In the genomic region with DNA sequence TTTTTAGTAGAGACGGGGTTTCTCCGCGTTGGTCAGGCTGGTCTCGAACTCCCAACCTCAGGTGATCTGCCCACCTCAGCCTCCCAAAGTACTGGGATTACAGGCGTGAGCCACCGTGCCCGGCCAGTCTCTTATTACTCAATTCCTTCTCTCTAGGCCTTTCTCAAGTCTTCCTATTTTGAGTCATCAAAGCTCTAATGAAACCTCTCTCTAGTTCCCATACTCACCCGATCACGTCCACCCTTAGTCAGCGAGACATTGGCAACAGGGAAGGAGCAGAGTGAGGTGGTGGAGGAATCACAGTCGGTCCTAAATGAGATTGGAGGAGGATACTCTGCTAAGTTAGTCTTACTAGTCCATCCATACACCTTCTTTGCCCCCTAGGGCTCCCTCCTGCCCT, we compare ENCODE assay signal across 22 cellular contexts. TPM values are rescaled to one million over a fixed set of nuclear protein-coding genes. Genes with fewer than 3 reads are reported as not detected.
DNase-seq lines count a peak whose midpoint lies in the region; ATAC-seq and TF ChIP-seq lines count a peak whose summit lies in the region.
"Had no signal": no experiment of that assay in that cellular context is flagged by ENCODE, and none has a peak within 500 bp of the region (broad histone marks: within the 10 kb centered on the region; RNA-seq: fewer than 3 reads in every experiment).

No MANE protein-coding gene starts in this region.

- no peak overlapping the region for H2BK120ac ChIP-seq in H9 (ENCODE audit: low read depth, low read length, poor library complexity, severe bottlenecking)

- no peak overlapping the region for H3K4ac ChIP-seq in H9 (ENCODE audit: low read depth, low read length)

- in situ Hi-C loops in brain microvascular endothelial cell (cut with HindIII; ENCODE audit: low pct_ligation_motif_present, low sequenced_read_pairs): no loop called here

- H3K18ac ChIP-seq in H9 (ENCODE audit: insufficient read length, low read depth, low read length): no peak overlapping the region

- H2BK12ac ChIP-seq in H9 (ENCODE audit: insufficient read length, low read depth, low read length): no peak overlapping the region

- H4K91ac ChIP-seq in H9 (ENCODE audit: insufficient read length, low read depth, low read length): no peak overlapping the region

- H2BK15ac ChIP-seq in H9 (ENCODE audit: low read depth, low read length): no peak overlapping the region

- no peak overlapping the region for H3K27ac ChIP-seq in H9 (ENCODE audit: insufficient read length, low read depth, low read length)
- H3K27ac ChIP-seq in brain microvascular endothelial cell: no peak overlapping the region

- no peak overlapping the region for H3K9ac ChIP-seq in H9 (ENCODE audit: extremely low read depth, insufficient read length, low read length)

- H3K27ac Mint-ChIP-seq in CD14-positive monocyte (peak overlapping the region; percentile 85 to 95 (median 91)), H9 (peak overlapping the region in 2 of 3 experiments; percentile 16 to 68; a peak in 3 of 7 replicates)
- H3K27ac Mint-ChIP-seq in activated naive CD8-positive, alpha-beta T cell treated with anti-CD3 and anti-CD28 coated beads, Interleukin-2, amount 50 U/mL, for 24 hours: no peak overlapping the region
- H3K27ac Mint-ChIP-seq: CD4-positive, CD25-positive, alpha-beta regulatory T cell; HFFc6; natural killer cell had no signal

- H3K9me3 Mint-ChIP-seq in CD14-positive monocyte (peaks cover 0 to 3% (median 0%) of the 10 kb centered on the region in 7 donors), H9 (no peaks in the 10 kb centered on the region)
- no peaks in the 10 kb centered on the region for H3K9me3 Mint-ChIP-seq in activated naive CD8-positive, alpha-beta T cell treated with anti-CD3 and anti-CD28 coated beads, Interleukin-2, amount 50 U/mL, for 24 hours
- H3K9me3 Mint-ChIP-seq: CD4-positive, CD25-positive, alpha-beta regulatory T cell; HFFc6; natural killer cell had no signal

- H4K20me1 ChIP-seq in H9 (ENCODE audit: control insufficient read depth, insufficient read depth, insufficient read length): no peaks in the 10 kb centered on the region

- no peak overlapping the region for H2BK20ac ChIP-seq in H9 (ENCODE audit: low read depth, low read length, poor library complexity, severe bottlenecking)

- intact Hi-C loops in CD14-positive monocyte (cut with micrococcal nuclease): loop anchor here (10.0 kb wide), 1 partner anchor 107 kb away; a partner anchor contains a TSS

- H3K23me2 ChIP-seq in H9 (ENCODE audit: insufficient read length, low read depth, low read length, poor library complexity, severe bottlenecking): peaks cover 10% of the 10 kb centered on the region

- no peaks in the 10 kb centered on the region for H3K4me1 ChIP-seq in H9 (ENCODE audit: insufficient read depth, low read length)

- H3K4me3 Mint-ChIP-seq in CD14-positive monocyte (no peak overlapping the region), H9 (no peak overlapping the region; a peak in 1 of 5 replicates)
- H3K4me3 Mint-ChIP-seq in activated naive CD8-positive, alpha-beta T cell treated with anti-CD3 and anti-CD28 coated beads, Interleukin-2, amount 50 U/mL, for 24 hours: no peak overlapping the region
- H3K4me3 Mint-ChIP-seq: HFFc6, natural killer cell had no signal

- H3K79me1 ChIP-seq in H9 (ENCODE audit: insufficient read depth, low read depth, low read length, poor library complexity, severe bottlenecking): no peaks in the 10 kb centered on the region

- no peak for TF ChIP-seq CTCF in CD14-positive monocyte (IDR thresholded peaks at IDR 0.05)
- no peak for TF ChIP-seq CTCF in H9 (conservative IDR thresholded peaks at IDR 0.05)
- no peak for TF ChIP-seq CTCF in brain microvascular endothelial cell (IDR thresholded peaks at IDR 0.05; ENCODE audit: low read depth, low read length, missing control alignments)

- H3K4me1 Mint-ChIP-seq in CD14-positive monocyte (peaks cover 37% of the 10 kb centered on the region), H9 (peaks cover 14 to 15% of the 10 kb centered on the region in 2 experiments)
- peaks cover 20% of the 10 kb centered on the region for H3K4me1 Mint-ChIP-seq in activated naive CD8-positive, alpha-beta T cell treated with anti-CD3 and anti-CD28 coated beads, Interleukin-2, amount 50 U/mL, for 24 hours

- no peak overlapping the region for H3K23ac ChIP-seq in H9 (ENCODE audit: insufficient read length, low read depth, low read length)

- no peak for DNase-seq in CD14-positive monocyte (ENCODE audit: low spot score)
- no peak for DNase-seq in H9
- DNase-seq in NCI-H146 (lab: John Stamatoyannopoulos, UW): no peak
- no peak for DNase-seq in activated naive CD8-positive, alpha-beta T cell treated with anti-CD3 and anti-CD28 coated beads, Interleukin-2, amount 50 U/mL, for 24 hours
- DNase-seq in brain microvascular endothelial cell: no peak
- DNase-seq: activated CD4-positive, alpha-beta T cell treated with anti-CD3 and anti-CD28 coated beads, Interleukin-2, amount 50 U/mL, for 48 hours; activated naive CD4-positive, alpha-beta T cell treated with anti-CD3 and anti-CD28 coated beads, Interleukin-2, amount 50 U/mL, for 16 hours; activated T-cell treated with anti-CD3 and anti-CD28 coated beads, Interleukin-2, amount 50 U/mL, for 48 hours; CD4-positive, CD25-positive, alpha-beta regulatory T cell; HFFc6; left colon; natural killer cell; NCI-H1417; NCI-H2107; NCI-H510A; stimulated activated CD4-positive, alpha-beta T cell treated with anti-CD3 and anti-CD28 coated beads, Interleukin-1b, Interleukin-23, amount 100 ng/mL, for 48 hours; stimulated activated naive CD4-positive, alpha-beta T cell treated with Interleukin-2 at 50 U/mL for 16 hours had no signal

- H3K4me2 ChIP-seq in H9 (ENCODE audit: insufficient read depth, insufficient read length, low read length): no peak overlapping the region

- H2AFZ ChIP-seq in H9 (ENCODE audit: low read length): no peak overlapping the region

- no peak overlapping the region for H3K56ac ChIP-seq in H9 (ENCODE audit: insufficient read length, low read depth, low read length)

- H3T11ph ChIP-seq in H9 (ENCODE audit: low read length): no peak overlapping the region

- no peak overlapping the region for H2BK5ac ChIP-seq in H9 (ENCODE audit: insufficient read length, low read length)

- no CpG with 5 or more reads among the region's 11 CpGs for WGBS in H9 (ENCODE audit: extremely low coverage, insufficient read length, low lambda C conversion rate)

- H3K36me3 Mint-ChIP-seq in CD14-positive monocyte: peaks cover 18 to 24% of the 10 kb centered on the region in 2 donors
- peaks cover 23 to 42% (median 32%) of the 10 kb centered on the region in 3 experiments; a peak in 6 of 7 replicates for H3K36me3 Mint-ChIP-seq in H9 (ENCODE audit: insufficient read depth in 1 of 3, low read depth in 3 of 3)
- peaks cover 16% of the 10 kb centered on the region for H3K36me3 Mint-ChIP-seq in activated naive CD8-positive, alpha-beta T cell treated with anti-CD3 and anti-CD28 coated beads, Interleukin-2, amount 50 U/mL, for 24 hours (ENCODE audit: low read depth)
- H3K36me3 Mint-ChIP-seq: CD4-positive, CD25-positive, alpha-beta regulatory T cell; natural killer cell had no signal

- peaks cover 14% of the 10 kb centered on the region for H3K36me3 ChIP-seq in brain microvascular endothelial cell (replicated peaks)

- H2AK5ac ChIP-seq in H9 (ENCODE audit: insufficient read length, low read length): no peak overlapping the region

- no peak overlapping the region for H4K8ac ChIP-seq in H9 (replicated peaks; ENCODE audit: insufficient read length, low read depth, low read length)

- H3K27me3 ChIP-seq in H9 (ENCODE audit: insufficient read depth, low read length) (no peaks in the 10 kb centered on the region), brain microvascular endothelial cell (replicated peaks) (no peaks in the 10 kb centered on the region)

- no peak overlapping the region for H3K14ac ChIP-seq in H9 (ENCODE audit: insufficient read depth, low read length)

- no peak overlapping the region for H3K4me3 ChIP-seq in brain microvascular endothelial cell (ENCODE audit: low read depth, low read length)

- H3K27me3 Mint-ChIP-seq in CD14-positive monocyte (ENCODE audit: low read depth in 3 of 3) (peaks cover 0 to 3% (median 1%) of the 10 kb centered on the region in 3 donors), H9 (ENCODE audit: low read depth) (no peaks in the 10 kb centered on the region)
- H3K27me3 Mint-ChIP-seq in activated naive CD8-positive, alpha-beta T cell treated with anti-CD3 and anti-CD28 coated beads, Interleukin-2, amount 50 U/mL, for 24 hours: no peaks in the 10 kb centered on the region
- H3K27me3 Mint-ChIP-seq: CD4-positive, CD25-positive, alpha-beta regulatory T cell had no signal

- H4K5ac ChIP-seq in H9 (ENCODE audit: insufficient read length, low read depth, low read length): no peak overlapping the region

- no peaks in the 10 kb centered on the region for H3K9me3 ChIP-seq in H9 (ENCODE audit: control insufficient read depth, low read depth, low read length)

- no peaks in the 10 kb centered on the region; the same call in 1 of the 2 replicates for H3K79me2 ChIP-seq in H9 (ENCODE audit: insufficient read depth, low read length)

- ATAC-seq in esophagus mucosa: peak; percentile 38
- no peak for ATAC-seq in activated naive CD8-positive, alpha-beta T cell treated with anti-CD3 and anti-CD28 coated beads, Interleukin-2, amount 50 U/mL, for 24 hours
- ATAC-seq: left colon, natural killer cell had no signal

RNA-seq across cellular contexts. Expression of a gene that starts 5.0 kb away (rescaled TPM):
- 10 to 100 TPM; 63.3 to 65.7 TPM for polyA plus RNA-seq in CD14-positive monocyte
- total RNA-seq in H9 (2021) (68.4 and 77.4 TPM in 2 replicates), esophagus mucosa (42.4 TPM)

RNA-seq across cellular contexts. Expression of a gene that starts 5.2 kb away (rescaled TPM):
- polyA plus RNA-seq in CD14-positive monocyte: under 1 TPM in 1 of 2 donors, not detected in 1; 0.23 TPM
- 3.2 and 3.4 TPM in 2 replicates for total RNA-seq in H9 (2021)
- total RNA-seq in esophagus mucosa: not detected
- total RNA-seq: CD4-positive, CD25-positive, alpha-beta regulatory T cell; HFFc6; mesenteric fat pad; natural killer cell; SK-MEL-5; T-helper 2 cell treated with Interferon-gamma antibody and Interleukin-4, amounts not matched to agents 100 ng/mL and 5 ng/mL, for 36 hours had no signal
- polyA plus RNA-seq: AG04450 had no signal

RNA-seq across cellular contexts. Expression of a gene that starts 12.9 kb away (rescaled TPM):
- not detected for polyA plus RNA-seq in CD14-positive monocyte
- total RNA-seq in H9 (2021): 0.59 and 0.79 TPM in 2 replicates
- total RNA-seq in esophagus mucosa: 1.1 TPM
- total RNA-seq: CD4-positive, CD25-positive, alpha-beta regulatory T cell; natural killer cell had no signal
- polyA plus RNA-seq: CD4-positive, CD25-positive, alpha-beta regulatory T cell had no signal

RNA-seq across cellular contexts. Expression of a gene that starts 23.4 kb away (rescaled TPM):
- 100 to 1,000 TPM in 1 of 2 donors, 10 to 100 TPM in 1; 93.9 to 106 TPM for polyA plus RNA-seq in CD14-positive monocyte
- total RNA-seq in H9 (2021): 110 and 118 TPM in 2 replicates
- 65.6 TPM for total RNA-seq in esophagus mucosa

RNA-seq across cellular contexts. Expression of a gene that starts 25.0 kb away (rescaled TPM):
- polyA plus RNA-seq in CD14-positive monocyte: under 1 TPM; 0.33 to 0.88 TPM
- total RNA-seq in H9 (2021) (40.6 and 43.5 TPM in 2 replicates), esophagus mucosa (29.5 TPM)
